ENCODE assay signal across 1 cellular context in the genomic region with DNA sequence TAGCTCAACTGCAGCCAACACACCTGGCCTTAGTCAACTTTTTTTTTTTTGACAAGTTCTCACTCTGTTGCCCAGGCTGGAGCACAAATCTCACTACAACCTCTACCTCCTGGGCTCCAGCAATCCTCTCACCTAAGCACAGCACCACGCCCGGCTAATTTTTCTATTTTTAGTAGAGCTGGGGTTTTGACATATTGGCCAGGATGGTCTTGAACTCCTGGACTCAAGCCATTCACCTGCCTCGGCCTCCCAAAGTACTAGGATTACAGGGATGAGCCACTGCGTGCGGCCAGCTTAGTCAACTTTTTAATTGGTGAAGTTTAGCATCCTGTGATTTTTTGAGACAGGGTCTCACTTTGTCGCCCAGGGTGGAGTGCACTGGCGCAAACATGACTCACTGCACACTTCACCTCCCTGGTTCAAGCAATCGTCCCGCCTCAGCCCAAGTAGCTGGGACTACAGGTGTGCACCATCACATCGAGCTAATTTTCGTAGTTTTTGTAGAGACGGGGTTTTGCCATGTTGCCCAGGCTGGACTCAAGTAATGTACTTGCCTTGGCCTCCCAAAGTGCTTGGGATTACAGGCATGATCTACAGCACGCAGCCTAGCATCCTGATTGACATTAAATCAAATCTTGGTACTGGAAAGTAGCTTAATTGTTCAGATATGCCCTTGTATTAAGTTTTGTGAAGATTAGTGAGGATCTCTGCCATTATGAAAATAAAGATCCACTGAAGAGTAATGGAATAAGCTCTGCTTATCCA.
TF ChIP-seq lines count a peak whose summit lies in the region.

No MANE protein-coding gene starts in this region.

TF ChIP-seq in endothelial cell of umbilical vein, 7 proteins besides CTCF, POLR2A, EP300 and RAD21:
- TF ChIP-seq GATA2 (IDR thresholded peaks at IDR 0.05; ENCODE audit: insufficient read depth, insufficient read length, low read depth, low read length): no peak
- peak; percentile 35 for TF ChIP-seq POLR2AphosphoS5 (IDR thresholded peaks at IDR 0.05; ENCODE audit: insufficient read depth, low read depth, low read length)
